15 cellular contexts compared by ENCODE assay signal in the genomic region with DNA sequence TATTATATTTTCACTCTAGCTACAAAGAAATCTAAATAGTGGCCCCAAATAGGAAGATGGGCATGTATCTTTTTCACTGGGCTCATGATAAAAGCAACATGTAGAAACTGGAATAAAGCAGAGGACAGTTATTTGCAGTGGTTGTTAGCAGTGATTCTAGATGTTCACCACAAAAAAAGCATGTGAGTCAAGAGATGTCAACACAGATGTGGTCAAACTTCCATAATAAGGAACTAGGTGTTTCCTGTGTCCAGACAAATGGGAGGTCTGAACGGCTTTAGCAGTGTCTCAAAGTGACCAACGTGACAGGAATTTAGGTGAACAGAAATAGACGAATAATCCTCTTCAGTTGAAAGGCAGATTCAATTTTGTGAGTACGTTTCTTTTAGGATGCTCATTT.
DNase-seq lines count a peak whose midpoint lies in the region; ATAC-seq and TF ChIP-seq lines count a peak whose summit lies in the region.
"Had no signal": no experiment of that assay in that cellular context is flagged by ENCODE, and none has a peak within 500 bp of the region (broad histone marks: within the 10 kb centered on the region; RNA-seq: fewer than 3 reads in every experiment).

No MANE protein-coding gene starts in this region.

- no peak overlapping the region for H3K4me3 Mint-ChIP-seq in activated CD8-positive, alpha-beta memory T cell treated with anti-CD3 and anti-CD28 coated beads, Interleukin-2, amount 10 ng/mL, durations not matched to agents 7 days and 5 days

- intact Hi-C loops in PC-3 (cut with micrococcal nuclease) (no loop called here), sciatic nerve (cut with DNase I) (no loop called here), stomach (cut with DNase I; ENCODE audit: low total_unique reads) (no loop called here)

- H3K4me3 ChIP-seq in PC-3 (ENCODE audit: low read length) (no peak overlapping the region), choroid plexus epithelial cell (ENCODE audit: low read depth, low read length) (no peak overlapping the region), stomach (no peak overlapping the region)
- H3K4me3 ChIP-seq: GM12878, upper lobe of left lung had no signal

- no peak for TF ChIP-seq CTCF in PC-3 (conservative IDR thresholded peaks at IDR 0.05; ENCODE audit: low read depth, low read length)
- TF ChIP-seq CTCF in choroid plexus epithelial cell (conservative IDR thresholded peaks at IDR 0.05; ENCODE audit: low read depth, low read length): no peak
- TF ChIP-seq CTCF in stomach (IDR thresholded peaks at IDR 0.05): no peak

- H3K36me3 Mint-ChIP-seq in activated CD8-positive, alpha-beta memory T cell treated with anti-CD3 and anti-CD28 coated beads, Interleukin-2, amount 10 ng/mL, durations not matched to agents 7 days and 5 days: peaks cover 9% of the 10 kb centered on the region

- no peak overlapping the region for H3K4me2 ChIP-seq in PC-3 (ENCODE audit: low read length)

- H3K27me3 Mint-ChIP-seq in activated CD8-positive, alpha-beta memory T cell treated with anti-CD3 and anti-CD28 coated beads, Interleukin-2, amount 10 ng/mL, durations not matched to agents 7 days and 5 days: no peaks in the 10 kb centered on the region

- H2AFZ ChIP-seq in PC-3 (ENCODE audit: low read length): no peak overlapping the region

- WGBS in stomach, 5 donors: 75 to 89% (median 82%) methylated on average over 4 of the region's 4 CpGs

- BruUV-seq in PC-3 (replicated peaks; lab: Mats Ljungman, UMichigan): no TSS peak

- H3K4me1 ChIP-seq in PC-3 (ENCODE audit: insufficient read depth, low read length) (peaks cover 21% of the 10 kb centered on the region; the same call in 1 of the 2 replicates), stomach (peaks cover 0 to 14% (median 0%) of the 10 kb centered on the region in 4 donors)

- DNase-seq in activated CD8-positive, alpha-beta memory T cell treated with anti-CD3 and anti-CD28 coated beads, Interleukin-2, amount 10 ng/mL, durations not matched to agents 7 days and 5 days: no peak
- no peak for DNase-seq in activated CD8-positive, alpha-beta memory T cell treated with anti-CD3 and anti-CD28 coated beads, Interleukin-2, amount 50 U/mL, for 48 hours
- DNase-seq in PC-3: peak; percentile 57
- DNase-seq in choroid plexus epithelial cell (ENCODE audit: low read depth): peak; percentile 63
- no peak for DNase-seq in sciatic nerve (ENCODE audit: low spot score)
- DNase-seq in stomach: no peak
- DNase-seq: DMS53, glutamatergic neuron, left colon, SW 1271, upper lobe of left lung had no signal

- no peak for TF ChIP-seq EP300 in stomach (IDR thresholded peaks at IDR 0.05)

- no peaks in the 10 kb centered on the region for H4K20me1 ChIP-seq in PC-3 (ENCODE audit: low read length)

- no peaks in the 10 kb centered on the region for H3K79me2 ChIP-seq in PC-3 (ENCODE audit: low read length)

- CTCF ChIA-PET in activated CD8-positive, alpha-beta memory T cell treated with anti-CD3 and anti-CD28 coated beads, Interleukin-2, amount 10 ng/mL, durations not matched to agents 7 days and 5 days (lab: Charles Lee): no interaction called here
- CTCF ChIA-PET in PC-3 (lab: Charles Lee): no interaction called here

- TF ChIP-seq POLR2A in stomach (IDR thresholded peaks at IDR 0.05): no peak

- H3K27ac Mint-ChIP-seq in activated CD8-positive, alpha-beta memory T cell treated with anti-CD3 and anti-CD28 coated beads, Interleukin-2, amount 10 ng/mL, durations not matched to agents 7 days and 5 days: peak overlapping the region; percentile 41

- H3K27me3 ChIP-seq in PC-3 (ENCODE audit: low read length) (no peaks in the 10 kb centered on the region), stomach (no peaks in the 10 kb centered on the region)
- H3K27me3 ChIP-seq: neutrophil, upper lobe of left lung had no signal

- H3K9me3 Mint-ChIP-seq in activated CD8-positive, alpha-beta memory T cell treated with anti-CD3 and anti-CD28 coated beads, Interleukin-2, amount 10 ng/mL, durations not matched to agents 7 days and 5 days (ENCODE audit: low read depth): no peaks in the 10 kb centered on the region

- H3K36me3 ChIP-seq in PC-3 (ENCODE audit: low read depth, low read length): no peaks in the 10 kb centered on the region
- H3K36me3 ChIP-seq in stomach: peaks cover 0 to 7% (median 0%) of the 10 kb centered on the region in 4 donors
- H3K36me3 ChIP-seq: neutrophil, upper lobe of left lung had no signal

- POLR2A ChIA-PET in PC-3 (lab: Charles Lee; ENCODE audit: unreplicated experiment): no interaction called here

- peaks cover 54% of the 10 kb centered on the region for H3K4me1 Mint-ChIP-seq in activated CD8-positive, alpha-beta memory T cell treated with anti-CD3 and anti-CD28 coated beads, Interleukin-2, amount 10 ng/mL, durations not matched to agents 7 days and 5 days

- H3F3A ChIP-seq in PC-3 (ENCODE audit: low read length, unreplicated experiment): no peaks in the 10 kb centered on the region

- H3K27ac ChIP-seq in PC-3 (ENCODE audit: low read length): no peak overlapping the region
- H3K27ac ChIP-seq in stomach: no peak overlapping the region
- H3K27ac ChIP-seq: neutrophil, upper lobe of left lung had no signal

- ATAC-seq in activated CD8-positive, alpha-beta memory T cell treated with anti-CD3 and anti-CD28 coated beads, Interleukin-2, amount 10 ng/mL, durations not matched to agents 7 days and 5 days: no peak
- ATAC-seq in PC-3: peak; percentile 87
- ATAC-seq in sciatic nerve: peak; percentile 48
- no peak for ATAC-seq in GM19395 (IDR thresholded peaks at IDR 0.05; ENCODE audit: unreplicated experiment)
- no peak for ATAC-seq in GM19467 (IDR thresholded peaks at IDR 0.05; ENCODE audit: unreplicated experiment)
- ATAC-seq: GM12878, left colon had no signal

- H3K9ac ChIP-seq in PC-3 (ENCODE audit: low read length): no peak overlapping the region

- H3K9me3 ChIP-seq in PC-3 (ENCODE audit: low read length): no peaks in the 10 kb centered on the region
- H3K9me3 ChIP-seq in stomach: no peaks in the 10 kb centered on the region
- H3K9me3 ChIP-seq: neutrophil, upper lobe of left lung had no signal

- no peaks in the 10 kb centered on the region for H3K9me2 ChIP-seq in PC-3 (replicated peaks; ENCODE audit: low read length)

Comparison
In these comparisons a context has a peak if more than half of its experiments do, and no peak if none do; other contexts are left out.
1. ATAC-seq: peak in PC-3 (single experiment) and sciatic nerve (single experiment); none in activated CD8-positive, alpha-beta memory T cell treated with anti-CD3 and anti-CD28 coated beads, Interleukin-2, amount 10 ng/mL, durations not matched to agents 7 days and 5 days (single experiment), GM19395 (single experiment) and GM19467 (single experiment).
2. DNase-seq: peak in PC-3 (single experiment) and choroid plexus epithelial cell (single experiment); none in activated CD8-positive, alpha-beta memory T cell treated with anti-CD3 and anti-CD28 coated beads, Interleukin-2, amount 10 ng/mL, durations not matched to agents 7 days and 5 days (single experiment), activated CD8-positive, alpha-beta memory T cell treated with anti-CD3 and anti-CD28 coated beads, Interleukin-2, amount 50 U/mL, for 48 hours (single experiment), sciatic nerve (single experiment) and stomach (single experiment).